In genomic region chr15:36753173-36753572, GRCh38 we compare ENCODE assay signal across 27 cellular contexts.
"Had no signal": no experiment of that assay in that cellular context is flagged by ENCODE, and none has a peak within 500 bp of the region (broad histone marks: within the 10 kb centered on the region; RNA-seq: fewer than 3 reads in every experiment).

No MANE protein-coding gene starts in this region.

- H3K27me3 ChIP-seq: heart right ventricle, sigmoid colon, upper lobe of left lung had no signal

- H3K9me3 Mint-ChIP-seq: activated CD4-positive, alpha-beta T cell treated with anti-CD3 and anti-CD28 coated beads, Interleukin-2, amount 10 ng/mL, durations not matched to agents 7 days and 5 days; activated naive CD4-positive, alpha-beta T cell treated with anti-CD3 and anti-CD28 coated beads, Interleukin-2, amount 50 U/mL, for 24 hours; dendritic cell treated with granulocyte-macrophage colony-stimulating factor and Interleukin-4, amounts not matched to agents 40 ng/mL and 50 ng/mL, for 4 days; neural crest cell; T-cell had no signal

- H3K4me3 ChIP-seq: heart right ventricle, lower lobe of right lung, sigmoid colon, smooth muscle cell, upper lobe of left lung had no signal

- H3K36me3 ChIP-seq: lower lobe of right lung, sigmoid colon, upper lobe of left lung had no signal

- H3K27ac Mint-ChIP-seq: activated CD4-positive, alpha-beta T cell treated with anti-CD3 and anti-CD28 coated beads, Interleukin-2, amount 10 ng/mL, durations not matched to agents 7 days and 5 days; activated CD8-positive, alpha-beta T cell treated with anti-CD3 and anti-CD28 coated beads, Interleukin-2, amount 10 ng/mL, durations not matched to agents 7 days and 5 days; activated naive CD4-positive, alpha-beta T cell treated with anti-CD3 and anti-CD28 coated beads, Interleukin-2, amount 50 U/mL, for 24 hours; dendritic cell treated with granulocyte-macrophage colony-stimulating factor and Interleukin-4, amounts not matched to agents 40 ng/mL and 50 ng/mL, for 4 days; naive thymus-derived CD4-positive, alpha-beta T cell; T-cell; T-helper 2 cell treated with Interferon-gamma antibody and Interleukin-4, amounts not matched to agents 5 μg/mL and 100 μg/mL, for 36 hours had no signal

- H3K27me3 Mint-ChIP-seq: activated CD4-positive, alpha-beta T cell treated with anti-CD3 and anti-CD28 coated beads, Interleukin-2, amount 10 ng/mL, durations not matched to agents 7 days and 5 days; activated naive CD4-positive, alpha-beta T cell treated with anti-CD3 and anti-CD28 coated beads, Interleukin-2, amount 50 U/mL, for 24 hours; dendritic cell treated with granulocyte-macrophage colony-stimulating factor and Interleukin-4, amounts not matched to agents 40 ng/mL and 50 ng/mL, for 4 days; naive thymus-derived CD4-positive, alpha-beta T cell; T-cell had no signal

- H3K4me1 Mint-ChIP-seq: activated CD4-positive, alpha-beta T cell treated with anti-CD3 and anti-CD28 coated beads, Interleukin-2, amount 10 ng/mL, durations not matched to agents 7 days and 5 days; activated naive CD4-positive, alpha-beta T cell treated with anti-CD3 and anti-CD28 coated beads, Interleukin-2, amount 50 U/mL, for 24 hours; naive thymus-derived CD4-positive, alpha-beta T cell; T-cell had no signal

- H3K4me2 ChIP-seq: smooth muscle cell had no signal

- ATAC-seq: activated CD8-positive, alpha-beta T cell treated with anti-CD3 and anti-CD28 coated beads, Interleukin-2, amount 10 ng/mL, durations not matched to agents 7 days and 5 days; heart right ventricle; lower lobe of right lung; naive thymus-derived CD4-positive, alpha-beta T cell; T-cell had no signal

- H3K9me3 ChIP-seq: heart right ventricle, lower lobe of right lung, sigmoid colon, upper lobe of left lung had no signal

- DNase-seq: activated CD4-positive, alpha-beta T cell treated with anti-CD3 and anti-CD28 coated beads, Interleukin-2, amount 10 ng/mL, durations not matched to agents 7 days and 5 days; activated CD4-positive, CD25-positive, alpha-beta regulatory T cell treated with anti-CD3 and anti-CD28 coated beads, Interleukin-2, amount 50 U/mL, for 72 hours; activated CD8-positive, alpha-beta T cell treated with anti-CD3 and anti-CD28 coated beads, Interleukin-2, amount 10 ng/mL, durations not matched to agents 7 days and 5 days; activated gamma-delta T cell treated with Interleukin-2 at 50 U/mL for 16 hours; activated T-cell treated with anti-CD3 and anti-CD28 coated beads, Interleukin-2, amount 50 U/mL, for 1 hour; anterior cingulate cortex; caudate nucleus; effector CD4-positive, alpha-beta T cell; erythroblast; foreskin fibroblast; heart right ventricle; kidney; lower lobe of right lung; naive thymus-derived CD4-positive, alpha-beta T cell; posterior cingulate gyrus; sigmoid colon; stimulated activated CD4-positive, alpha-beta T cell treated with anti-CD3 and anti-CD28 coated beads, Interleukin-15, amount 100 ng/mL, for 24 hours; stimulated activated CD4-positive, alpha-beta T cell treated with anti-CD3 and anti-CD28 coated beads, Interleukin-2, amount 100 ng/mL, for 48 hours; stimulated activated naive CD4-positive, alpha-beta T cell treated with Interleukin-2 at 50 U/mL for 16 hours; T-cell; upper lobe of left lung had no signal

- H3K27ac ChIP-seq: lower lobe of right lung, sigmoid colon, upper lobe of left lung, VCaP had no signal

- H3K4me3 Mint-ChIP-seq: activated CD4-positive, alpha-beta T cell treated with anti-CD3 and anti-CD28 coated beads, Interleukin-2, amount 10 ng/mL, durations not matched to agents 7 days and 5 days; activated CD8-positive, alpha-beta T cell treated with anti-CD3 and anti-CD28 coated beads, Interleukin-2, amount 10 ng/mL, durations not matched to agents 7 days and 5 days; activated naive CD4-positive, alpha-beta T cell treated with anti-CD3 and anti-CD28 coated beads, Interleukin-2, amount 50 U/mL, for 24 hours; dendritic cell treated with granulocyte-macrophage colony-stimulating factor and Interleukin-4, amounts not matched to agents 40 ng/mL and 50 ng/mL, for 4 days; naive thymus-derived CD4-positive, alpha-beta T cell; neural crest cell; T-cell; T-helper 2 cell treated with Interferon-gamma antibody and Interleukin-4, amounts not matched to agents 5 μg/mL and 100 μg/mL, for 36 hours had no signal

- H3K4me1 ChIP-seq: lower lobe of right lung, upper lobe of left lung had no signal
